8 cellular contexts compared by ENCODE assay signal in the genomic region with DNA sequence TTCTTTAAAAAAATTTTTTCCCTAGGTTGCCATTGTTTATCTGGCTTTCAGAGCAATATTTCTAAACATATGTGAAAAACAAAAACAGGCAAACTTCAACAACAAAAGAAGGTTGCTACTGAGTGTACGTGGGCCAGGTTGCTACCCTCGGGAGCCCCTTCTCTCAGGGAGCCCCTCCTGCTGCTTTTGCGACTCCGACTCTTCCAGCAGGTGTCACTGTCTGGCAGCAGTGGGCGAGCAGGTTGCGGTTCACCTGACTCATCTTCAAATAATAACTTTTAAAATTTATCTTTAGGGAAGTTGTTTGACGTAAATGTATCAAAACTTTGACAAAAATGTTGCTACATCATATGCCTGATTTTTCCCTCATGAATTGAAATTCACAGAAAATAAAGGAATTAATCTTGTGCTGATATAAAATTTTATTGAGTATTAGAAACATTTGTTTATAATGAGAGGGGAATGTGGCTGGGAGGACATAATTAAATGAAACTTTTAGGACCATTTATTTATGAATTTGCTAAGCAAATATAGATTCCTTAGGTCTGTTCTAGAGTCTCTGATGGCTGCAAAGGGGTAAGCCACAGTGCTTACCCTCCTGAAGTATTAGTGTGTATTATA.
A peak's percentile ranks its signal among the peaks of the same experiment; 100 is the strongest.
DNase-seq lines count a peak whose midpoint lies in the region; ATAC-seq and TF ChIP-seq lines count a peak whose summit lies in the region.

No MANE protein-coding gene starts in this region.

- H3K9me3 ChIP-seq in SK-N-SH, result no peaks in the 10 kb centered on the region

- peaks cover 0 to 16% of the 10 kb centered on the region in 2 experiments; a peak in 3 of 4 replicates for H3K4me1 ChIP-seq in SK-N-SH (ENCODE audit: control insufficient read depth in 1 of 2, insufficient read depth in 2 of 2, low read depth in 1 of 2, low read length in 1 of 2)

- ATAC-seq in HG02759 (IDR thresholded peaks at IDR 0.05; ENCODE audit: unreplicated experiment), result no peak

- no peaks in the 10 kb centered on the region for H4K20me1 ChIP-seq in SK-N-SH (ENCODE audit: insufficient read depth)

- CTCF ChIA-PET in SK-N-SH (lab: Yijun Ruan, JAX), result no interaction called here

- H3K27me3 ChIP-seq in SK-N-SH (ENCODE audit: insufficient read depth), result no peaks in the 10 kb centered on the region

- 83% methylated on average over 7 of the region's 7 CpGs for WGBS in SK-N-SH (ENCODE audit: low lambda C conversion rate)

- peak; percentile 58 for TF ChIP-seq RAD21 in SK-N-SH (IDR thresholded peaks at IDR 0.05; ENCODE audit: low read length)

- H3K79me2 ChIP-seq in SK-N-SH (ENCODE audit: insufficient read depth), result peaks cover 2% of the 10 kb centered on the region; the same call in 1 of the 2 replicates

- POLR2A ChIA-PET in SK-N-SH (lab: Yijun Ruan, JAX), result no interaction called here

- H3K27ac ChIP-seq in SK-N-SH (ENCODE audit: low read depth in 2 of 2, low read length in 1 of 2), result no peak overlapping the region

- peaks cover 21% of the 10 kb centered on the region for H3F3A ChIP-seq in SK-N-SH (replicated peaks; ENCODE audit: insufficient read depth)

- no peak overlapping the region for H2AFZ ChIP-seq in SK-N-SH (ENCODE audit: low read depth)

- no peak for TF ChIP-seq EP300 in SK-N-SH (IDR thresholded peaks at IDR 0.05; ENCODE audit: borderline replicate concordance in 1 of 2, low read depth in 1 of 2, low read length in 1 of 2)

- no peak overlapping the region for H3K9ac ChIP-seq in SK-N-SH

- no peaks in the 10 kb centered on the region for H3K9me2 ChIP-seq in SK-N-SH

- peak; percentile 62 for TF ChIP-seq CTCF in SK-N-SH (IDR thresholded peaks at IDR 0.05)

- H3K4me3 ChIP-seq in SK-N-SH (ENCODE audit: low read depth in 2 of 2, low read length in 1 of 2), result no peak overlapping the region

- H3K36me3 ChIP-seq in SK-N-SH (replicated peaks in 1 of 2; ENCODE audit: control insufficient read depth in 1 of 2, insufficient read depth in 2 of 2, low read length in 1 of 2), result peaks cover 0 to 10% of the 10 kb centered on the region in 2 experiments

- peak; percentile 39 for DNase-seq in activated naive CD4-positive, alpha-beta T cell treated with Interleukin-2 at 50 U/mL for 16 hours
- no peak for DNase-seq in activated naive CD4-positive, alpha-beta T cell (lab: John Stamatoyannopoulos, UW)
- DNase-seq in SK-N-SH (peak; percentile 37), pons (ENCODE audit: low spot score) (peak; percentile 70), NCI-H2171 treated with DMSO at 0.1 percent for 48 hours (lab: John Stamatoyannopoulos, UW) (no peak)
- peak; percentile 19 for DNase-seq in effector CD8-positive, alpha-beta T cell (lab: John Stamatoyannopoulos, UW)
- DNase-seq in central memory CD4-positive, alpha-beta T cell, result no peak

- H3K4me2 ChIP-seq in SK-N-SH, result no peak overlapping the region

TF ChIP-seq in SK-N-SH, 30 proteins besides CTCF, POLR2A, EP300 and RAD21:
- TF ChIP-seq TEAD4 (IDR thresholded peaks at IDR 0.05; ENCODE audit: borderline replicate concordance, insufficient read depth) (no peak), CHD2 (IDR thresholded peaks at IDR 0.05; ENCODE audit: low read length, partially characterized antibody) (no peak), FOXJ3 (CRISPR knock-in tag; IDR thresholded peaks at IDR 0.05) (no peak), ELF1 (IDR thresholded peaks at IDR 0.05) (no peak), SMC3 (IDR thresholded peaks at IDR 0.05; ENCODE audit: low read depth, low read length) (peak; percentile 44), FOSL2 (IDR thresholded peaks at IDR 0.05; ENCODE audit: borderline replicate concordance, low read depth) (no peak), USF2 (IDR thresholded peaks at IDR 0.05; ENCODE audit: borderline replicate concordance, low read depth, low read length) (no peak), GATA2 (CRISPR knock-in tag; IDR thresholded peaks at IDR 0.05) (no peak)
- TF ChIP-seq, protein P1, sequence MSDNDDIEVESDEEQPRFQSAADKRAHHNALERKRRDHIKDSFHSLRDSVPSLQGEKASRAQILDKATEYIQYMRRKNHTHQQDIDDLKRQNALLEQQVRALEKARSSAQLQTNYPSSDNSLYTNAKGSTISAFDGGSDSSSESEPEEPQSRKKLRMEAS (IDR thresholded peaks at IDR 0.05; ENCODE audit: low read depth), result no peak
TF ChIP-seq in SK-N-SH: peak in this region for 1.

Comparison
In these comparisons a context has a peak if more than half of its experiments do, and no peak if none do; other contexts are left out.
1. DNase-seq: peak in activated naive CD4-positive, alpha-beta T cell treated with Interleukin-2 at 50 U/mL for 16 hours (single experiment), SK-N-SH (single experiment), effector CD8-positive, alpha-beta T cell (single experiment) and pons (single experiment); none in activated naive CD4-positive, alpha-beta T cell (0 of 4), central memory CD4-positive, alpha-beta T cell (single experiment) and NCI-H2171 treated with DMSO at 0.1 percent for 48 hours (single experiment).